ENCODE assay signal across 24 cellular contexts in genomic region chr2:17058772-17059402, GRCh38.
DNase-seq lines count a peak whose midpoint lies in the region; ATAC-seq and TF ChIP-seq lines count a peak whose summit lies in the region.
"Had no signal": no experiment of that assay in that cellular context is flagged by ENCODE, and none has a peak within 500 bp of the region (broad histone marks: within the 10 kb centered on the region; RNA-seq: fewer than 3 reads in every experiment).

No MANE protein-coding gene starts in this region.

- peaks cover 2% of the 10 kb centered on the region for H3K27me3 Mint-ChIP-seq in endothelial cell (ENCODE audit: unreplicated experiment)
- no peaks in the 10 kb centered on the region for H3K27me3 Mint-ChIP-seq in natural killer cell (ENCODE audit: low read depth in 2 of 2)
- H3K27me3 Mint-ChIP-seq: activated T-cell treated with anti-CD3 and anti-CD28 coated beads, Interleukin-2, amount 50 U/mL, for 24 hours; CD4-positive, alpha-beta memory T cell; natural killer cell treated with Interleukin-12 subunit alpha and Interleukin-12 subunit beta and Interleukin-15 and Interleukin-18, amount 100 ng/mL, for 72 hours had no signal

- no peak overlapping the region for H2BK15ac ChIP-seq in neuronal stem cell (ENCODE audit: low read length)

- no CpG with 5 or more reads among the region's 3 CpGs for WGBS in neuronal stem cell (ENCODE audit: extremely low coverage in 2 of 2, insufficient read length in 2 of 2, insufficient replicate concordance in 1 of 2), 2 donors

- H3K9ac ChIP-seq in neuronal stem cell (ENCODE audit: low read depth, low read length, poor library complexity) = no peak overlapping the region

- H3K9me3 ChIP-seq in neuronal stem cell (replicated peaks in 1 of 2; ENCODE audit: control insufficient read depth in 2 of 2, insufficient read depth in 1 of 2, low read depth in 1 of 2, low read length in 2 of 2) = no peaks in the 10 kb centered on the region
- H3K9me3 ChIP-seq: colonic mucosa, HAP-1 had no signal

- H4K8ac ChIP-seq in neuronal stem cell (ENCODE audit: low read depth, low read length) = no peak overlapping the region

- H3K36me3 ChIP-seq in H7 (replicated peaks; ENCODE audit: control insufficient read depth, insufficient read depth, low read length) = no peaks in the 10 kb centered on the region
- H3K36me3 ChIP-seq in neuronal stem cell (replicated peaks in 1 of 2; ENCODE audit: control insufficient read depth in 2 of 2, insufficient read depth in 2 of 2, low read length in 2 of 2) = no peaks in the 10 kb centered on the region
- H3K36me3 ChIP-seq: colonic mucosa, HAP-1 had no signal

- no peak overlapping the region for H2AFZ ChIP-seq in neuronal stem cell (ENCODE audit: low read length)

- H3K4me2 ChIP-seq in neuronal stem cell (ENCODE audit: insufficient read depth, low read length, poor library complexity, severe bottlenecking) = no peak overlapping the region

- no peak overlapping the region for H2BK12ac ChIP-seq in neuronal stem cell (ENCODE audit: low read length)

- H2AK5ac ChIP-seq in neuronal stem cell (ENCODE audit: low read depth, low read length) = no peak overlapping the region

- no peak overlapping the region for H2BK120ac ChIP-seq in neuronal stem cell (ENCODE audit: low read depth, low read length)

- no peak overlapping the region for H3K23ac ChIP-seq in neuronal stem cell (ENCODE audit: low read depth, low read length, poor library complexity)

- H3K4me3 Mint-ChIP-seq in endothelial cell (ENCODE audit: unreplicated experiment) (no peak overlapping the region), natural killer cell (no peak overlapping the region)
- H3K4me3 Mint-ChIP-seq: activated CD8-positive, alpha-beta T cell treated with anti-CD3 and anti-CD28 coated beads, Interleukin-2, amount 10 ng/mL, durations not matched to agents 7 days and 5 days; activated T-cell treated with anti-CD3 and anti-CD28 coated beads, Interleukin-2, amount 50 U/mL, for 24 hours; CD4-positive, alpha-beta memory T cell; natural killer cell treated with Interleukin-12 subunit alpha and Interleukin-12 subunit beta and Interleukin-15 and Interleukin-18, amount 100 ng/mL, for 72 hours had no signal

- H3K4me3 ChIP-seq in H7 (ENCODE audit: insufficient read depth, low read depth, low read length) (no peak overlapping the region), neuronal stem cell (ENCODE audit: low read length in 2 of 2) (no peak overlapping the region)
- H3K4me3 ChIP-seq: colonic mucosa, HAP-1 had no signal

- no peaks in the 10 kb centered on the region for H3K36me3 Mint-ChIP-seq in endothelial cell (ENCODE audit: low read depth, unreplicated experiment)
- H3K36me3 Mint-ChIP-seq in natural killer cell = no peaks in the 10 kb centered on the region
- H3K36me3 Mint-ChIP-seq: CD4-positive, alpha-beta memory T cell had no signal

- H3K27me3 ChIP-seq in H7 (ENCODE audit: control insufficient read depth, insufficient read depth, low read length) = no peaks in the 10 kb centered on the region
- H3K27me3 ChIP-seq in neuronal stem cell (ENCODE audit: control insufficient read depth in 3 of 3, insufficient read depth in 3 of 3, low read depth in 1 of 3, low read length in 3 of 3) = no peaks in the 10 kb centered on the region
- H3K27me3 ChIP-seq: colonic mucosa had no signal

- H3K79me1 ChIP-seq in neuronal stem cell (ENCODE audit: low read depth, low read length) = no peaks in the 10 kb centered on the region

- ATAC-seq in natural killer cell = no peak
- ATAC-seq: activated CD8-positive, alpha-beta T cell treated with anti-CD3 and anti-CD28 coated beads, Interleukin-2, amount 10 ng/mL, durations not matched to agents 7 days and 5 days; natural killer cell treated with Interleukin-12 subunit alpha and Interleukin-12 subunit beta and Interleukin-15 and Interleukin-18, amount 100 ng/mL, for 72 hours had no signal

- H3K27ac ChIP-seq in neuronal stem cell (replicated peaks; ENCODE audit: low read length) = no peak overlapping the region
- H3K27ac ChIP-seq: colonic mucosa, RWPE1 had no signal

- H3K9me3 Mint-ChIP-seq in endothelial cell (ENCODE audit: unreplicated experiment) (peaks cover 4% of the 10 kb centered on the region), natural killer cell (peaks cover 11 to 12% of the 10 kb centered on the region in 2 donors)

- TF ChIP-seq CTCF in endothelial cell (IDR thresholded peaks at IDR 0.05; ENCODE audit: unreplicated experiment) = no peak
- no peak for TF ChIP-seq CTCF in natural killer cell (IDR thresholded peaks at IDR 0.05)

- H3K4me1 Mint-ChIP-seq in endothelial cell (ENCODE audit: unreplicated experiment) (peaks cover 52% of the 10 kb centered on the region), natural killer cell (no peaks in the 10 kb centered on the region)
- H3K4me1 Mint-ChIP-seq: CD4-positive, alpha-beta memory T cell had no signal

- intact Hi-C loops in natural killer cell (cut with micrococcal nuclease) = no loop called here

- no peak overlapping the region for H4K91ac ChIP-seq in neuronal stem cell (ENCODE audit: low read depth, low read length, poor library complexity)

- H3K4me1 ChIP-seq in neuronal stem cell (ENCODE audit: control insufficient read depth in 2 of 2, insufficient read depth in 1 of 2, low read depth in 1 of 2, low read length in 2 of 2) = peaks cover 0 to 7% of the 10 kb centered on the region in 2 donors
- H3K4me1 ChIP-seq: colonic mucosa, HAP-1 had no signal

- DNase-seq in H7 = peak; percentile 5
- peak; percentile 57 for DNase-seq in NCI-H69 (lab: John Stamatoyannopoulos, UW)
- DNase-seq in endothelial cell (ENCODE audit: low spot score) = no peak
- peak; percentile 29 for DNase-seq in neuronal stem cell (ENCODE audit: low spot score)
- no peak for DNase-seq in MV-4-11 (lab: John Stamatoyannopoulos, UW)
- no peak for DNase-seq in natural killer cell
- DNase-seq in SKM-1 treated with dmso at 0.1 percent for 144 hours (lab: John Stamatoyannopoulos, UW; ENCODE audit: unreplicated experiment) = no peak
- DNase-seq: activated CD4-positive, CD25-positive, alpha-beta regulatory T cell treated with anti-CD3 and anti-CD28 coated beads, Interleukin-2, amount 50 U/mL, for 72 hours; activated CD8-positive, alpha-beta T cell treated with anti-CD3 and anti-CD28 coated beads, Interleukin-2, amount 10 ng/mL, durations not matched to agents 7 days and 5 days; activated naive CD4-positive, alpha-beta T cell treated with anti-CD3 and anti-CD28 coated beads, Interleukin-2, amount 50 U/mL, for 16 hours; activated T-cell treated with anti-CD3 and anti-CD28 coated beads, Interleukin-2, amount 50 U/mL, for 24 hours; CD4-positive, alpha-beta memory T cell; colonic mucosa; DMS79; mesenchymal stem cell; NCI-H1105; NCI-H2081; small intestine; stimulated activated naive CD4-positive, alpha-beta T cell; T1000 had no signal

- H3K27ac Mint-ChIP-seq in endothelial cell (ENCODE audit: unreplicated experiment) = peak overlapping the region; percentile 68
- H3K27ac Mint-ChIP-seq in natural killer cell = no peak overlapping the region
- H3K27ac Mint-ChIP-seq: activated CD8-positive, alpha-beta T cell treated with anti-CD3 and anti-CD28 coated beads, Interleukin-2, amount 10 ng/mL, durations not matched to agents 7 days and 5 days; activated T-cell treated with anti-CD3 and anti-CD28 coated beads, Interleukin-2, amount 50 U/mL, for 24 hours; CD4-positive, alpha-beta memory T cell; natural killer cell treated with Interleukin-12 subunit alpha and Interleukin-12 subunit beta and Interleukin-15 and Interleukin-18, amount 100 ng/mL, for 72 hours; progenitor cell of endocrine pancreas had no signal

- no peak overlapping the region for H3K18ac ChIP-seq in neuronal stem cell (ENCODE audit: low read length)

- H3K4ac ChIP-seq in neuronal stem cell (ENCODE audit: low read length) = no peak overlapping the region

- H3K14ac ChIP-seq in neuronal stem cell (ENCODE audit: low read length) = no peak overlapping the region

- no peak overlapping the region for H2BK5ac ChIP-seq in neuronal stem cell (ENCODE audit: low read length)

Comparison
In these comparisons a context has a peak if more than half of its experiments do, and no peak if none do; other contexts are left out.
1. DNase-seq: peak in H7 (single experiment), NCI-H69 (single experiment) and neuronal stem cell (single experiment); none in endothelial cell (single experiment), MV-4-11 (single experiment), natural killer cell (single experiment) and SKM-1 treated with dmso at 0.1 percent for 144 hours (single experiment).